Comparison of ENCODE assay signal across 24 cellular contexts in genomic region chr11:15716550-15716949, GRCh38.
DNase-seq lines count a peak whose midpoint lies in the region; TF ChIP-seq lines count a peak whose summit lies in the region.
"Had no signal": no experiment of that assay in that cellular context is flagged by ENCODE, and none has a peak within 500 bp of the region (broad histone marks: within the 10 kb centered on the region; RNA-seq: fewer than 3 reads in every experiment).

No MANE protein-coding gene starts in this region.

- no peaks in the 10 kb centered on the region for H3K27me3 Mint-ChIP-seq in nephron progenitor cell (ENCODE audit: low read depth, poor library complexity)
- H3K27me3 Mint-ChIP-seq: stimulated activated naive CD8-positive, alpha-beta T cell treated with anti-CD3 and anti-CD28 coated beads, Interleukin-15, Interleukin-2, amounts not matched to agents 100 ng/mL and 50 ng/mL, for 24 hours had no signal

- no peak overlapping the region for H3K27ac Mint-ChIP-seq in nephron progenitor cell
- H3K27ac Mint-ChIP-seq: mesothelial cell of epicardium; nephron; stimulated activated naive CD8-positive, alpha-beta T cell treated with anti-CD3 and anti-CD28 coated beads, Interleukin-15, Interleukin-2, amounts not matched to agents 100 ng/mL and 50 ng/mL, for 24 hours; T-helper 17 cell had no signal

- DNase-seq in DMS153 (lab: John Stamatoyannopoulos, UW), result peak; percentile 25
- no peak for DNase-seq in DMS153 treated with DMSO at 0.1 percent for 48 hours (lab: John Stamatoyannopoulos, UW; ENCODE audit: unreplicated experiment)
- peak; percentile 26 for DNase-seq in M059J (ENCODE audit: low read depth)
- DNase-seq in astrocyte of the hippocampus (ENCODE audit: low read depth, low spot score), result peak; percentile 10
- peak; percentile 56 for DNase-seq in kidney tubule cell (ENCODE audit: low spot score)
- DNase-seq in NCI-H2227 (lab: John Stamatoyannopoulos, UW; ENCODE audit: unreplicated experiment), result no peak
- no peak for DNase-seq in ecto neural progenitor cell (ENCODE audit: low spot score)
- DNase-seq in nephron progenitor cell, result no peak
- DNase-seq: activated CD4-positive, alpha-beta T cell treated with anti-CD3 and anti-CD28 coated beads, Interleukin-2, amount 50 U/mL, for 4 hours; activated naive CD4-positive, alpha-beta T cell; BE2C; Calu3; colonic mucosa; foreskin fibroblast; left colon; MM.1S; NCI-H1694; NCI-H524 treated with DMSO at 0.1 percent for 48 hours; posterior cingulate gyrus; T-helper 17 cell; WERI-Rb-1 had no signal

- H3K9me3 Mint-ChIP-seq in nephron progenitor cell, result peaks cover under 1% of the 10 kb centered on the region
- H3K9me3 Mint-ChIP-seq: nephron; stimulated activated naive CD8-positive, alpha-beta T cell treated with anti-CD3 and anti-CD28 coated beads, Interleukin-15, Interleukin-2, amounts not matched to agents 100 ng/mL and 50 ng/mL, for 24 hours had no signal

- H3K4me1 Mint-ChIP-seq in nephron progenitor cell, result peaks cover 31% of the 10 kb centered on the region
- H3K4me1 Mint-ChIP-seq: mesothelial cell of epicardium, T-helper 17 cell had no signal

- no peaks in the 10 kb centered on the region for H3K36me3 Mint-ChIP-seq in nephron progenitor cell (ENCODE audit: low read depth)
- H3K36me3 Mint-ChIP-seq: mesothelial cell of epicardium had no signal

- H3K4me3 Mint-ChIP-seq in nephron progenitor cell, result no peak overlapping the region
- H3K4me3 Mint-ChIP-seq: mesothelial cell of epicardium; nephron; stimulated activated naive CD8-positive, alpha-beta T cell treated with anti-CD3 and anti-CD28 coated beads, Interleukin-15, Interleukin-2, amounts not matched to agents 100 ng/mL and 50 ng/mL, for 24 hours; T-helper 17 cell had no signal

- TF ChIP-seq CTCF in nephron progenitor cell (IDR thresholded peaks at IDR 0.05), result no peak

Comparison
In these comparisons a context has a peak if more than half of its experiments do, and no peak if none do; other contexts are left out.
1. DNase-seq: peak in DMS153 (single experiment), M059J (single experiment), astrocyte of the hippocampus (single experiment) and kidney tubule cell (single experiment); none in DMS153 treated with DMSO at 0.1 percent for 48 hours (single experiment), NCI-H2227 (single experiment), ecto neural progenitor cell (single experiment) and nephron progenitor cell (single experiment).